ENCODE assay signal across 18 cellular contexts in genomic region chr7:157430721-157431120, GRCh38.
A peak's percentile ranks its signal among the peaks of the same experiment; 100 is the strongest.
DNase-seq lines count a peak whose midpoint lies in the region; TF ChIP-seq lines count a peak whose summit lies in the region.
"Had no signal": no experiment of that assay in that cellular context is flagged by ENCODE, and none has a peak within 500 bp of the region (broad histone marks: within the 10 kb centered on the region; RNA-seq: fewer than 3 reads in every experiment).

No MANE protein-coding gene starts in this region.

- peaks cover 6 to 11% (median 9%) of the 10 kb centered on the region in 4 donors for H3K4me1 ChIP-seq in esophagus muscularis mucosa

- no peak for TF ChIP-seq POLR2A in esophagus muscularis mucosa (IDR thresholded peaks at IDR 0.05; ENCODE audit: low read depth)

- H3K27ac ChIP-seq in esophagus muscularis mucosa (replicated peaks in 1 of 4), result no peak overlapping the region
- H3K27ac ChIP-seq: Peyer's patch had no signal

- H3K27me3 Mint-ChIP-seq in activated CD4-positive, alpha-beta T cell treated with anti-CD3 and anti-CD28 coated beads, Interleukin-2, amount 10 ng/mL, durations not matched to agents 24 days and 14 days, result peaks cover 3% of the 10 kb centered on the region
- H3K27me3 Mint-ChIP-seq: IgD-negative memory B cell had no signal

- peaks cover 17% of the 10 kb centered on the region for H3K4me1 Mint-ChIP-seq in activated CD4-positive, alpha-beta T cell treated with anti-CD3 and anti-CD28 coated beads, Interleukin-2, amount 10 ng/mL, durations not matched to agents 24 days and 14 days

- no peaks in the 10 kb centered on the region for H3K36me3 Mint-ChIP-seq in activated CD4-positive, alpha-beta T cell treated with anti-CD3 and anti-CD28 coated beads, Interleukin-2, amount 10 ng/mL, durations not matched to agents 24 days and 14 days (ENCODE audit: low read depth)

- DNase-seq in activated CD4-positive, alpha-beta T cell treated with anti-CD3 and anti-CD28 coated beads, Interleukin-2, amount 10 ng/mL, durations not matched to agents 24 days and 14 days, result no peak
- DNase-seq in activated CD4-positive, alpha-beta T cell treated with anti-CD3 and anti-CD28 coated beads for 4 hours, result no peak
- DNase-seq in stimulated activated CD4-positive, alpha-beta T cell treated with anti-CD3 and anti-CD28 coated beads, Interleukin-15, amount 100 ng/mL, for 24 hours, result peak; percentile 1
- DNase-seq in stimulated activated CD4-positive, alpha-beta T cell treated with anti-CD3 and anti-CD28 coated beads, Interleukin-4, amount 100 ng/mL, for 24 hours, result no peak
- DNase-seq in posterior vena cava (ENCODE audit: low spot score), result peak; percentile 23
- no peak for DNase-seq in esophagus muscularis mucosa (ENCODE audit: extremely low spot score)
- DNase-seq in C1 segment of cervical spinal cord (lab: John Stamatoyannopoulos, UW), result no peak
- DNase-seq: 8988T, AML-193, DMS53, GDM1, MV-4-11, NCI-H1694, NCI-H2081, NCI-H2171, NCI-H446 had no signal

- H3K4me3 ChIP-seq in esophagus muscularis mucosa, result no peak overlapping the region
- H3K4me3 ChIP-seq: Peyer's patch had no signal

- intact Hi-C loops in activated CD4-positive, alpha-beta T cell treated with anti-CD3 and anti-CD28 coated beads, Interleukin-2, amount 10 ng/mL, durations not matched to agents 24 days and 14 days (cut with micrococcal nuclease), result loop anchor here (5.0 to 10.0 kb wide), 3 partner anchors 107 to 254 kb away; no protein-coding TSS in a partner anchor
- intact Hi-C loops in posterior vena cava (cut with DNase I), result no loop called here
- intact Hi-C loops in esophagus muscularis mucosa (cut with DNase I), result loop anchor here (5.0 to 10.0 kb wide), 2 partner anchors 454 to 977 kb away; no protein-coding TSS in a partner anchor

- no peak overlapping the region for H3K4me3 Mint-ChIP-seq in activated CD4-positive, alpha-beta T cell treated with anti-CD3 and anti-CD28 coated beads, Interleukin-2, amount 10 ng/mL, durations not matched to agents 24 days and 14 days
- H3K4me3 Mint-ChIP-seq: IgD-negative memory B cell had no signal

- H3K27me3 ChIP-seq in esophagus muscularis mucosa, result peaks cover 0 to 7% (median 0%) of the 10 kb centered on the region in 4 donors
- H3K27me3 ChIP-seq: Peyer's patch had no signal

- no peaks in the 10 kb centered on the region for H3K36me3 ChIP-seq in esophagus muscularis mucosa
- H3K36me3 ChIP-seq: Peyer's patch had no signal

- TF ChIP-seq CTCF in esophagus muscularis mucosa (IDR thresholded peaks at IDR 0.05), result no peak

- H3K9me3 ChIP-seq in esophagus muscularis mucosa, result no peaks in the 10 kb centered on the region
- H3K9me3 ChIP-seq: Peyer's patch had no signal

- 84% methylated on average over 7 of the region's 7 CpGs for WGBS in esophagus muscularis mucosa

- TF ChIP-seq EP300 in esophagus muscularis mucosa (IDR thresholded peaks at IDR 0.05), result no peak

- peak overlapping the region; percentile 9 for H3K27ac Mint-ChIP-seq in activated CD4-positive, alpha-beta T cell treated with anti-CD3 and anti-CD28 coated beads, Interleukin-2, amount 10 ng/mL, durations not matched to agents 24 days and 14 days

- no peaks in the 10 kb centered on the region for H3K9me3 Mint-ChIP-seq in activated CD4-positive, alpha-beta T cell treated with anti-CD3 and anti-CD28 coated beads, Interleukin-2, amount 10 ng/mL, durations not matched to agents 24 days and 14 days
- H3K9me3 Mint-ChIP-seq: IgD-negative memory B cell had no signal

Comparison
In these comparisons a context has a peak if more than half of its experiments do, and no peak if none do; other contexts are left out.
1. DNase-seq: peak in stimulated activated CD4-positive, alpha-beta T cell treated with anti-CD3 and anti-CD28 coated beads, Interleukin-15, amount 100 ng/mL, for 24 hours (single experiment) and posterior vena cava (single experiment); none in activated CD4-positive, alpha-beta T cell treated with anti-CD3 and anti-CD28 coated beads, Interleukin-2, amount 10 ng/mL, durations not matched to agents 24 days and 14 days (single experiment), activated CD4-positive, alpha-beta T cell treated with anti-CD3 and anti-CD28 coated beads for 4 hours (0 of 2), stimulated activated CD4-positive, alpha-beta T cell treated with anti-CD3 and anti-CD28 coated beads, Interleukin-4, amount 100 ng/mL, for 24 hours (single experiment), esophagus muscularis mucosa (single experiment) and C1 segment of cervical spinal cord (0 of 14).
2. intact Hi-C loops: an anchor here in activated CD4-positive, alpha-beta T cell treated with anti-CD3 and anti-CD28 coated beads, Interleukin-2, amount 10 ng/mL, durations not matched to agents 24 days and 14 days (5.0 to 10.0 kb wide) and esophagus muscularis mucosa (5.0 to 10.0 kb wide); none called in posterior vena cava.